ENCODE assay signal across 22 cellular contexts in the genomic region with DNA sequence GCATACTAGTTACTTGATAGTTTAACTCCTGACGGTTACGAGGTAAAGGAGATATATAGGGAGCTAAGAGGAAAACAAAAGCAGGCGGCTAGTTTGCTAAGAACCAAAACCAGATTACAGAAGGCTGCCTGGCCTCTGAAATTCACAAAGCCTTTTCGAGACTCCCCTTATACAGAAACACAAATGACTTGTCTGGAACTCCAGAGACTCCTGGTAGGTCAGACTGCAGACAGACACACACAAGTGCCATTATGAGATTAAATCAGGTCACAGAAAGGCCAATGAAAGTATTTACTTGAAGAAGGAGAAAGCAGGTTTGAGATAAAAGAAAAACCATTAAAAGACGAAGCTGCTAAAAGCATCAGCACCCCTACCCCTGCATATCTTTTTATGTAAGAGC.
"Had no signal": no experiment of that assay in that cellular context is flagged by ENCODE, and none has a peak within 500 bp of the region (broad histone marks: within the 10 kb centered on the region; RNA-seq: fewer than 3 reads in every experiment).

No MANE protein-coding gene starts in this region.

- H3K4me1 ChIP-seq: colonic mucosa, gastrocnemius medialis, lower lobe of right lung, parathyroid adenoma, right atrium auricular region, sigmoid colon, stomach had no signal

- H3K9ac ChIP-seq: parathyroid adenoma had no signal

- H3K4me3 ChIP-seq: colonic mucosa, gastrocnemius medialis, lower lobe of right lung, right atrium auricular region, sigmoid colon, stomach, thyroid gland, vagina had no signal

- H3K27me3 ChIP-seq: colonic mucosa, gastrocnemius medialis, neutrophil, right atrium auricular region, sigmoid colon, stomach, thyroid gland, vagina had no signal

- H3K36me3 Mint-ChIP-seq: natural killer cell had no signal

- H3K79me2 ChIP-seq: parathyroid adenoma had no signal

- H3K9me3 Mint-ChIP-seq: effector memory CD8-positive, alpha-beta T cell; natural killer cell; stimulated activated effector memory CD8-positive, alpha-beta T cell treated with anti-CD3 and anti-CD28 coated beads, Interleukin-12 subunit alpha, Interleukin-12 subunit beta, amount 100 ng/mL, for 72 hours had no signal

- H3K4me1 Mint-ChIP-seq: natural killer cell; stimulated activated effector memory CD8-positive, alpha-beta T cell treated with anti-CD3 and anti-CD28 coated beads, Interleukin-12 subunit alpha, Interleukin-12 subunit beta, amount 100 ng/mL, for 72 hours had no signal

- H3K4me3 Mint-ChIP-seq: effector memory CD8-positive, alpha-beta T cell; natural killer cell; stimulated activated effector memory CD8-positive, alpha-beta T cell treated with anti-CD3 and anti-CD28 coated beads, Interleukin-12 subunit alpha, Interleukin-12 subunit beta, amount 100 ng/mL, for 72 hours had no signal

- H2AFZ ChIP-seq: parathyroid adenoma had no signal

- H3K27ac Mint-ChIP-seq: effector memory CD8-positive, alpha-beta T cell; natural killer cell; progenitor cell of endocrine pancreas; stimulated activated effector memory CD8-positive, alpha-beta T cell treated with anti-CD3 and anti-CD28 coated beads, Interleukin-12 subunit alpha, Interleukin-12 subunit beta, amount 100 ng/mL, for 72 hours had no signal

- DNase-seq: colonic mucosa; dermis blood vessel endothelial cell; effector memory CD8-positive, alpha-beta T cell; foreskin fibroblast; gastrocnemius medialis; head of caudate nucleus; left ventricle myocardium superior; lower lobe of right lung; natural killer cell; sigmoid colon; stimulated activated CD4-positive, alpha-beta T cell treated with anti-CD3 and anti-CD28 coated beads, Interleukin-2, amount 100 ng/mL, for 24 hours; stimulated activated CD4-positive, alpha-beta T cell treated with anti-CD3 and anti-CD28 coated beads, Interleukin-4, amount 100 ng/mL, for 24 hours; stimulated activated naive CD4-positive, alpha-beta T cell treated with Interleukin-2 at 50 U/mL for 16 hours; stomach; thyroid gland; trophoblast cell had no signal

- H3K36me3 ChIP-seq: colonic mucosa, right atrium auricular region, thyroid gland had no signal

- H3K27ac ChIP-seq: colonic mucosa, gastrocnemius medialis, lower lobe of right lung, neutrophil, parathyroid adenoma, right atrium auricular region, sigmoid colon, stomach, thyroid gland, vagina had no signal

- H3K9me3 ChIP-seq: colonic mucosa, gastrocnemius medialis, lower lobe of right lung, neutrophil, right atrium auricular region, sigmoid colon, stomach, thyroid gland, vagina had no signal

- ATAC-seq: effector memory CD8-positive, alpha-beta T cell; gastrocnemius medialis; left ventricle myocardium superior; lower lobe of right lung; natural killer cell; stimulated activated effector memory CD8-positive, alpha-beta T cell treated with anti-CD3 and anti-CD28 coated beads, Interleukin-12 subunit alpha, Interleukin-12 subunit beta, amount 100 ng/mL, for 72 hours had no signal

- H3K27me3 Mint-ChIP-seq: effector memory CD8-positive, alpha-beta T cell; progenitor cell of endocrine pancreas had no signal
